ENCODE assay signal across 8 cellular contexts in the genomic region with DNA sequence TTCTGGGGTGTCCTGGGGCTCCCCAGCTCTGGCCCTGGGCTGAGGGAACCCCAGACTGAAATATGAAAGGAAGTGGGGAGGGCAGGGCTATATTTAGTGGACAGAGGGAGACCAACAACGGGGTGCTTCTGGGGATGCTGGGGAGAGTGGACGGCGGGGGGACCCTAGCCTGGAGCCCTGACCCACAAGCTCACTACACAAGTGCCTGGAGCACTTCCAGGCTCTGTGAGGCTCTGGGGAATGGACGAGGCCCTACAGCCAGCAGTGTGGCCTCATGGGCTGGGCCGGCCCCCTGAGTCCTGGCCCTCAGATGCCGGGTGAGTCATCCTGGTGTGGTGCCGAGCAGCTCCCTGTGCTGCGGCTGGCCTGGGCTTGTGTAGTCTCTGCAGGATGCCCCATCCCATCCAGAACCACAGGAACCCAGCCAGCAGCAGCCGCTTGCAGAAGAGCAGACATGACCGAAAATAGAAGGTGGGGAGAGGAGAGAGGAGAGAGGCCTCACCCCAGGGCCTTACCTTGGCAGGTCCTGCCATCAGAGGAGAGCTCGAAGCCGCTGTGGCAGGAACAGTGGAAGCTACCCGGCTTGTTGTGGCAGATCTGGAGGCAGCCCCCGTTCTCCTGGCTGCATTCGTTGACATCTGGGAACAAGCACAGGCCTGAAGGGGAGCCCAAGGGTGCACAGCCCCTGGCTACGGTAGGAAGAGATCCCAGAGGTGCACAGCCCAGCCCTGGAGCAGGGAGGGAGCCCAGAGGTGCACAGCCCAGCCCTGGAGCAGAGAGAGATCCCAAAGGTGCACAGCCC. TPM values are rescaled to one million over a fixed set of nuclear protein-coding genes. Genes with fewer than 3 reads are reported as not detected.
DNase-seq lines count a peak whose midpoint lies in the region; ATAC-seq, FAIRE-seq and TF ChIP-seq lines count a peak whose summit lies in the region.

No MANE protein-coding gene starts in this region.

- H3K27ac Mint-ChIP-seq in naive thymus-derived CD8-positive, alpha-beta T cell, result no peak overlapping the region

- H3K27me3 Mint-ChIP-seq in naive thymus-derived CD8-positive, alpha-beta T cell, result peaks cover 0 to 23% (median 5%) of the 10 kb centered on the region in 5 donors

- H3K4me1 Mint-ChIP-seq in naive thymus-derived CD8-positive, alpha-beta T cell, result peaks cover 10 to 29% (median 19%) of the 10 kb centered on the region in 4 donors

- H3K27ac ChIP-seq in WERI-Rb-1, result peak overlapping the region; percentile 92
- H3K27ac ChIP-seq in osteoblast (ENCODE audit: low read depth, low read length), result peak overlapping the region; percentile 98

- peaks cover 37% of the 10 kb centered on the region for H3K4me1 ChIP-seq in osteoblast (ENCODE audit: insufficient read depth, low read length)

- POLR2A ChIA-PET in naive thymus-derived CD8-positive, alpha-beta T cell (lab: Charles Lee), result no interaction called here

- peak overlapping the region; percentile 53 for H3K4me2 ChIP-seq in osteoblast (ENCODE audit: insufficient read depth, low read length)

- H3K36me3 Mint-ChIP-seq in naive thymus-derived CD8-positive, alpha-beta T cell, result peaks cover 0 to 3% (median 0%) of the 10 kb centered on the region in 3 donors

- TF ChIP-seq CTCF in WERI-Rb-1 (IDR thresholded peaks at IDR 0.05; ENCODE audit: low read depth, low read length) (no peak), osteoblast (IDR thresholded peaks at IDR 0.05; ENCODE audit: extremely low read depth, low read depth, low read length) (no peak)

- DNase-seq in AG08396 (ENCODE audit: low spot score), result peak; percentile 96
- peak; percentile 96 for DNase-seq in HPDE6-E6E7 (ENCODE audit: extremely low spot score)
- DNase-seq in WERI-Rb-1, result peak; percentile 83
- peak; percentile 71 to 84 for DNase-seq in frontal cortex (ENCODE audit: low spot score in 2 of 2)
- peak; percentile 100 for DNase-seq in osteoblast (ENCODE audit: insufficient read length, low spot score, missing footprints)
- no peak for DNase-seq in stimulated activated CD4-positive, alpha-beta T cell treated with anti-CD3 and anti-CD28 coated beads, Interleukin-4, amount 100 ng/mL, for 24 hours
- DNase-seq in naive thymus-derived CD8-positive, alpha-beta T cell, result no peak

- peak; percentile 31 for FAIRE-seq in frontal cortex (lab: Jason Lieb, UNC)

- ATAC-seq in HG03469 (IDR thresholded peaks at IDR 0.05; ENCODE audit: unreplicated experiment), result no peak
- ATAC-seq in naive thymus-derived CD8-positive, alpha-beta T cell, result no peak

- H3K4me3 ChIP-seq in WERI-Rb-1 (ENCODE audit: low read depth, low read length), result no peak overlapping the region
- peak overlapping the region; percentile 52 for H3K4me3 ChIP-seq in osteoblast (ENCODE audit: insufficient read depth, low read length)

- H3K27me3 ChIP-seq in WERI-Rb-1 (ENCODE audit: insufficient read depth, low read depth, severe bottlenecking) (no peaks in the 10 kb centered on the region), osteoblast (ENCODE audit: insufficient read depth, low read length) (no peaks in the 10 kb centered on the region)

- peaks cover 31% of the 10 kb centered on the region for H4K20me1 ChIP-seq in osteoblast (ENCODE audit: insufficient read depth, low read length)

- H3K4me3 Mint-ChIP-seq in naive thymus-derived CD8-positive, alpha-beta T cell, result peak overlapping the region in 2 of 10 donors; percentile 6 to 18

- H3K79me2 ChIP-seq in osteoblast (ENCODE audit: insufficient read depth, low read length), result peaks cover 39% of the 10 kb centered on the region

- peaks cover 27% of the 10 kb centered on the region for H3K36me3 ChIP-seq in WERI-Rb-1
- H3K36me3 ChIP-seq in osteoblast (ENCODE audit: insufficient read depth, low read length), result peaks cover 45% of the 10 kb centered on the region

- H2AFZ ChIP-seq in osteoblast (ENCODE audit: low read length), result no peak overlapping the region

- peaks cover 0 to 12% (median 0%) of the 10 kb centered on the region in 9 donors for H3K9me3 Mint-ChIP-seq in naive thymus-derived CD8-positive, alpha-beta T cell

- no peaks in the 10 kb centered on the region for H3K9me3 ChIP-seq in WERI-Rb-1 (ENCODE audit: severe bottlenecking)
- no peaks in the 10 kb centered on the region for H3K9me3 ChIP-seq in osteoblast (ENCODE audit: low read depth, low read length)

RNA-seq across cellular contexts. Expression of gene GAS6, which starts 26.1 kb away (rescaled TPM):
- total RNA-seq in frontal cortex, result 20.4 TPM
- total RNA-seq in osteoblast, result 417 and 480 TPM in 2 replicates
- 1 to 10 TPM; 2.2 to 2.4 TPM for total RNA-seq in naive thymus-derived CD8-positive, alpha-beta T cell
- under 1 TPM in 2 of 3 donors, not detected in 1; 0.19 to 0.23 TPM for polyA plus RNA-seq in naive thymus-derived CD8-positive, alpha-beta T cell

Comparison
In these comparisons a context has a peak if more than half of its experiments do, and no peak if none do; other contexts are left out.
1. DNase-seq: peak in AG08396 (single experiment), HPDE6-E6E7 (single experiment), WERI-Rb-1 (single experiment), frontal cortex (2 of 2) and osteoblast (single experiment); none in stimulated activated CD4-positive, alpha-beta T cell treated with anti-CD3 and anti-CD28 coated beads, Interleukin-4, amount 100 ng/mL, for 24 hours (single experiment) and naive thymus-derived CD8-positive, alpha-beta T cell (0 of 10).
2. RNA of gene GAS6, which starts 26.1 kb away (total RNA-seq): 417 to 480 TPM in osteoblast; 20.4 TPM in frontal cortex (single experiment) and 2.2 to 2.4 TPM in naive thymus-derived CD8-positive, alpha-beta T cell; every median in the first group is over 10 times any median in the second.